ENCODE assay signal across 2 cellular contexts in the genomic region with DNA sequence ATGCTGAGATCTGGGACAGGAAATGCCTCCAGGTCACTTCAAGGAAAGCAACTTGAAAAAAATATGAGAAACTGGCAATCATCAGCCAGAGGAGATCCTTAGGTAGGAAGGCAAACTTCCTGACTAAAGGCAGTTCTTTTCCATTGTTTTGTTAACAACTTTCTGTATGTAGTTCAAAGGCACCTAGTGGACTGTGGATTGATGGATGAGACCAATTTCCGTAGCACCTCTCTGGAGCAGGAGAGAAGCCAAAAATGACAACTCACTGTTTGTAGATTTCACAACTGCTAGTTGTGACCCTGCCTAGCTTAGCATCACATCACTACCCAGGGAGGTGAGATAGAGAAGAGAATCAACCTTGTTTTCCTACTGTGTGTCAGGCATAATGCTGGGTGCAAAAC.
TF ChIP-seq lines count a peak whose summit lies in the region.

No MANE protein-coding gene starts in this region.

TF ChIP-seq in A549, 52 proteins besides CTCF, POLR2A, EP300 and RAD21:
- TF ChIP-seq BCL3 (IDR thresholded peaks at IDR 0.05) (0 out of 3 replicates have a peak, but pooled peaks have one; percentile 42), HMGXB4 (CRISPR knock-in tag; IDR thresholded peaks at IDR 0.05; ENCODE audit: borderline replicate concordance) (no peak), CEBPB (IDR thresholded peaks at IDR 0.05) (peak; percentile 52 to 67), FOSB (CRISPR knock-in tag; IDR thresholded peaks at IDR 0.05) (no peak), CHD2 (IDR thresholded peaks at IDR 0.05; ENCODE audit: low read length, partially characterized antibody) (no peak), JUN (IDR thresholded peaks at IDR 0.05) (peak; percentile 23 to 64; a peak in 3 of 5 replicates), CHD4 (IDR thresholded peaks at IDR 0.05; ENCODE audit: borderline replicate concordance) (no peak), ZNF302 (CRISPR knock-in tag; IDR thresholded peaks at IDR 0.05) (no peak), POLR2AphosphoS2 (conservative IDR thresholded peaks at IDR 0.05; ENCODE audit: low read length) (no peak), NPAS2 (CRISPR knock-in tag; IDR thresholded peaks at IDR 0.05; ENCODE audit: borderline replicate concordance) (no peak), GATA3 (IDR thresholded peaks at IDR 0.05; ENCODE audit: borderline replicate concordance) (peak; percentile 13; the same call in 1 of the 2 replicates), FOSL2 (IDR thresholded peaks at IDR 0.05) (no peak), FOSL2 (CRISPR knock-in tag; IDR thresholded peaks at IDR 0.05) (0 out of 2 replicates have a peak, but pooled peaks have one; percentile 21)

TF ChIP-seq in liver, 16 proteins besides CTCF, POLR2A, EP300 and RAD21 (continued from another document):
- peak; percentile 50 to 82 for TF ChIP-seq RXRA (IDR thresholded peaks at IDR 0.05)
- TF ChIP-seq, protein P1, sequence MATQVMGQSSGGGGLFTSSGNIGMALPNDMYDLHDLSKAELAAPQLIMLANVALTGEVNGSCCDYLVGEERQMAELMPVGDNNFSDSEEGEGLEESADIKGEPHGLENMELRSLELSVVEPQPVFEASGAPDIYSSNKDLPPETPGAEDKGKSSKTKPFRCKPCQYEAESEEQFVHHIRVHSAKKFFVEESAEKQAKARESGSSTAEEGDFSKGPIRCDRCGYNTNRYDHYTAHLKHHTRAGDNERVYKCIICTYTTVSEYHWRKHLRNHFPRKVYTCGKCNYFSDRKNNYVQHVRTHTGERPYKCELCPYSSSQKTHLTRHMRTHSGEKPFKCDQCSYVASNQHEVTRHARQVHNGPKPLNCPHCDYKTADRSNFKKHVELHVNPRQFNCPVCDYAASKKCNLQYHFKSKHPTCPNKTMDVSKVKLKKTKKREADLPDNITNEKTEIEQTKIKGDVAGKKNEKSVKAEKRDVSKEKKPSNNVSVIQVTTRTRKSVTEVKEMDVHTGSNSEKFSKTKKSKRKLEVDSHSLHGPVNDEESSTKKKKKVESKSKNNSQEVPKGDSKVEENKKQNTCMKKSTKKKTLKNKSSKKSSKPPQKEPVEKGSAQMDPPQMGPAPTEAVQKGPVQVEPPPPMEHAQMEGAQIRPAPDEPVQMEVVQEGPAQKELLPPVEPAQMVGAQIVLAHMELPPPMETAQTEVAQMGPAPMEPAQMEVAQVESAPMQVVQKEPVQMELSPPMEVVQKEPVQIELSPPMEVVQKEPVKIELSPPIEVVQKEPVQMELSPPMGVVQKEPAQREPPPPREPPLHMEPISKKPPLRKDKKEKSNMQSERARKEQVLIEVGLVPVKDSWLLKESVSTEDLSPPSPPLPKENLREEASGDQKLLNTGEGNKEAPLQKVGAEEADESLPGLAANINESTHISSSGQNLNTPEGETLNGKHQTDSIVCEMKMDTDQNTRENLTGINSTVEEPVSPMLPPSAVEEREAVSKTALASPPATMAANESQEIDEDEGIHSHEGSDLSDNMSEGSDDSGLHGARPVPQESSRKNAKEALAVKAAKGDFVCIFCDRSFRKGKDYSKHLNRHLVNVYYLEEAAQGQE (IDR thresholded peaks at IDR 0.05), result peak; percentile 52
- TF ChIP-seq, protein P2, sequence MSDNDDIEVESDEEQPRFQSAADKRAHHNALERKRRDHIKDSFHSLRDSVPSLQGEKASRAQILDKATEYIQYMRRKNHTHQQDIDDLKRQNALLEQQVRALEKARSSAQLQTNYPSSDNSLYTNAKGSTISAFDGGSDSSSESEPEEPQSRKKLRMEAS (IDR thresholded peaks at IDR 0.05), result peak; percentile 54
- TF ChIP-seq NR2F2 (IDR thresholded peaks at IDR 0.05), result no peak
- no peak for TF ChIP-seq EGR1 (IDR thresholded peaks at IDR 0.05; ENCODE audit: low read depth in 2 of 2)
- peak; percentile 56 to 82 for TF ChIP-seq HNF4A (conservative IDR thresholded peaks at IDR 0.05)
- TF ChIP-seq, protein P3, sequence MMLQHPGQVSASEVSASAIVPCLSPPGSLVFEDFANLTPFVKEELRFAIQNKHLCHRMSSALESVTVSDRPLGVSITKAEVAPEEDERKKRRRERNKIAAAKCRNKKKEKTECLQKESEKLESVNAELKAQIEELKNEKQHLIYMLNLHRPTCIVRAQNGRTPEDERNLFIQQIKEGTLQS (IDR thresholded peaks at IDR 0.05), result no peak
- TF ChIP-seq ZBTB33 (IDR thresholded peaks at IDR 0.05), result peak; percentile 88
- TF ChIP-seq TAF1 (conservative IDR thresholded peaks at IDR 0.05), result no peak
- peak in 1 of 2 donors; percentile 42 for TF ChIP-seq JUND (IDR thresholded peaks at IDR 0.05)
- no peak for TF ChIP-seq GABPA (IDR thresholded peaks at IDR 0.05 in 1 of 2, conservative IDR thresholded peaks at IDR 0.05 in 1 of 2)
- peak; percentile 84 for TF ChIP-seq FOXA2 (IDR thresholded peaks at IDR 0.05)
- peak; percentile 63 for TF ChIP-seq FOXA1 (IDR thresholded peaks at IDR 0.05)
- TF ChIP-seq HNF4G (IDR thresholded peaks at IDR 0.05), result peak; percentile 31
